In genomic region chr17:44197107-44197506, GRCh38 we compare ENCODE assay signal across 1 cellular context.
A peak's percentile ranks its signal among the peaks of the same experiment; 100 is the strongest.
TF ChIP-seq lines count a peak whose summit lies in the region.

No MANE protein-coding gene starts in this region.

TF ChIP-seq in HepG2, 621 proteins besides CTCF, POLR2A, EP300 and RAD21:
- TF ChIP-seq ZNF703 (CRISPR knock-in tag; IDR thresholded peaks at IDR 0.05; ENCODE audit: borderline replicate concordance) (no peak), PHF21A (CRISPR knock-in tag; IDR thresholded peaks at IDR 0.05) (no peak), AGO2 (optimal IDR thresholded peaks at IDR 0.05; ENCODE audit: low read depth, low read length) (peak; percentile 47)
